In the genomic region with DNA sequence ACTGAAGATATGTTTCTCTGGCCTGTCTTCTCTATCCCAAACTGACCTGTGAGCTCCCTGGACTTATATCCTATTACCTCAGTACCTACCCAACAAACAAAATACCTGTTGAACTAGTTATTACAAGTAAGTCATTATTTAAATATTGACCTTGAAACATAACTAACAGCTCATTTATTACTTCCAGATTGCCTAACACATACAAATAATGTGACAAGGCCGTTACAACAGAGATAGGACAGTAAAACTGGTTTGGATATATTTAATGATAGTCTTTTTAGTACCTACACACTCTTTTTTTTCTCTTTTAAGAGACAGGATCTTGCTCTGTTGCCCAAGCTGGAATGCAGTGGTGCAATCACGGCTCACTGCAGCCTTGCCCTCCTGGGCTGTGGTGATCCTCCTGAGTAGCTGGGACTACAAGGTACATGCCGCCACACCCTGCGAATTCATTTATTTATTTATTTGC, we compare ENCODE assay signal across 24 cellular contexts.
DNase-seq lines count a peak whose midpoint lies in the region; ATAC-seq and TF ChIP-seq lines count a peak whose summit lies in the region.
"Had no signal": no experiment of that assay in that cellular context is flagged by ENCODE, and none has a peak within 500 bp of the region (broad histone marks: within the 10 kb centered on the region; RNA-seq: fewer than 3 reads in every experiment).

No MANE protein-coding gene starts in this region.

- peak in 1 of 2 donors; percentile 16 for TF ChIP-seq RAD21 in liver (IDR thresholded peaks at IDR 0.05)

- intact Hi-C loops in upper lobe of right lung (cut with DNase I) = no loop called here

- H3K4me1 ChIP-seq in liver (ENCODE audit: control insufficient read depth in 4 of 4, insufficient read depth in 4 of 4, low read length in 3 of 4) (peaks cover 0 to 3% (median 0%) of the 10 kb centered on the region in 4 donors), upper lobe of right lung (no peaks in the 10 kb centered on the region)
- H3K4me1 ChIP-seq: right atrium auricular region, testis had no signal

- H3K27ac ChIP-seq in VCaP (peak overlapping the region; percentile 63), liver (ENCODE audit: low read depth in 1 of 2, low read length in 2 of 2) (no peak overlapping the region), upper lobe of right lung (no peak overlapping the region)
- H3K27ac ChIP-seq: right atrium auricular region, testis had no signal

- TF ChIP-seq CTCF in VCaP (conservative IDR thresholded peaks at IDR 0.05) (no peak), liver (IDR thresholded peaks at IDR 0.05; ENCODE audit: low read depth, low read length, missing input control) (no peak), upper lobe of right lung (IDR thresholded peaks at IDR 0.05) (no peak)

- peak; percentile 35 for ATAC-seq in upper lobe of right lung
- ATAC-seq in GM21528 (IDR thresholded peaks at IDR 0.05; ENCODE audit: low FRiP score, unreplicated experiment) = no peak
- ATAC-seq in HG03432 (IDR thresholded peaks at IDR 0.05; ENCODE audit: unreplicated experiment) = no peak
- ATAC-seq: natural killer cell treated with Interleukin-12 subunit alpha and Interleukin-12 subunit beta and Interleukin-15 and Interleukin-18, amount 100 ng/mL, for 72 hours; stimulated activated memory B cell treated with anti-CD40 and anti-IgM and Interleukin-4, amounts not matched to agents 10 μg/mL and 1 μg/mL and 100 μg/mL, for 72 hours had no signal

- H3K27me3 ChIP-seq in liver (ENCODE audit: control insufficient read depth in 4 of 4, insufficient read depth in 4 of 4, low read length in 3 of 4) = no peaks in the 10 kb centered on the region
- H3K27me3 ChIP-seq in upper lobe of right lung = no peaks in the 10 kb centered on the region
- H3K27me3 ChIP-seq: right atrium auricular region, testis had no signal

- no peak overlapping the region for H3K9ac ChIP-seq in liver (ENCODE audit: low read depth in 1 of 2, low read length in 2 of 2)

- no peaks in the 10 kb centered on the region for H3K9me3 ChIP-seq in liver (ENCODE audit: control insufficient read depth in 4 of 4, low read length in 3 of 4)
- no peaks in the 10 kb centered on the region for H3K9me3 ChIP-seq in upper lobe of right lung
- H3K9me3 ChIP-seq: right atrium auricular region, testis had no signal

- 73% methylated on average over 4 of the region's 4 CpGs for WGBS in liver

- H3K4me3 ChIP-seq in liver (ENCODE audit: low read depth in 1 of 3, low read length in 3 of 3) (no peak overlapping the region), upper lobe of right lung (no peak overlapping the region)
- H3K4me3 ChIP-seq: right atrium auricular region, testis had no signal

- DNase-seq in HT-29 (ENCODE audit: low spot score) = peak; percentile 72
- DNase-seq in upper lobe of right lung = no peak
- DNase-seq in NCI-H446 treated with DMSO at 0.1 percent for 48 hours (lab: John Stamatoyannopoulos, UW) = no peak
- DNase-seq: activated CD4-positive, alpha-beta T cell treated with anti-CD3 and anti-CD28 coated beads, Interleukin-2, amount 50 U/mL, for 48 hours; activated CD8-positive, alpha-beta memory T cell treated with anti-CD3 and anti-CD28 coated beads, Interleukin-2, amount 50 U/mL, for 48 hours; activated effector memory CD4-positive, alpha-beta T cell treated with anti-CD3 and anti-CD28 coated beads, Interleukin-2, amount 50 U/mL, for 16 hours; CD8-positive, alpha-beta memory T cell; DMS79; effector CD4-positive, alpha-beta T cell; erythroblast; foreskin melanocyte; midbrain; NCI-H1092 treated with DMSO at 0.1 percent for 48 hours; NCI-H1930; stimulated activated CD4-positive, alpha-beta T cell treated with anti-CD3 and anti-CD28 coated beads, Interleukin-4, amount 100 ng/mL, for 1 hour; T-helper 9 cell; testis had no signal

- peaks cover 0 to 3% (median 0%) of the 10 kb centered on the region in 4 donors for H3K36me3 ChIP-seq in liver (ENCODE audit: control insufficient read depth in 4 of 4, insufficient read depth in 3 of 4, low read depth in 1 of 4, low read length in 3 of 4)
- peaks cover 5% of the 10 kb centered on the region for H3K36me3 ChIP-seq in upper lobe of right lung
- H3K36me3 ChIP-seq: right atrium auricular region had no signal

TF ChIP-seq in liver, 16 proteins besides CTCF, POLR2A, EP300 and RAD21:
- no peak for TF ChIP-seq YY1 (IDR thresholded peaks at IDR 0.05)
- TF ChIP-seq HNF4G (IDR thresholded peaks at IDR 0.05) = no peak
- TF ChIP-seq FOXA2 (IDR thresholded peaks at IDR 0.05) = no peak
- no peak for TF ChIP-seq NR2F2 (IDR thresholded peaks at IDR 0.05)
- TF ChIP-seq, protein P1, sequence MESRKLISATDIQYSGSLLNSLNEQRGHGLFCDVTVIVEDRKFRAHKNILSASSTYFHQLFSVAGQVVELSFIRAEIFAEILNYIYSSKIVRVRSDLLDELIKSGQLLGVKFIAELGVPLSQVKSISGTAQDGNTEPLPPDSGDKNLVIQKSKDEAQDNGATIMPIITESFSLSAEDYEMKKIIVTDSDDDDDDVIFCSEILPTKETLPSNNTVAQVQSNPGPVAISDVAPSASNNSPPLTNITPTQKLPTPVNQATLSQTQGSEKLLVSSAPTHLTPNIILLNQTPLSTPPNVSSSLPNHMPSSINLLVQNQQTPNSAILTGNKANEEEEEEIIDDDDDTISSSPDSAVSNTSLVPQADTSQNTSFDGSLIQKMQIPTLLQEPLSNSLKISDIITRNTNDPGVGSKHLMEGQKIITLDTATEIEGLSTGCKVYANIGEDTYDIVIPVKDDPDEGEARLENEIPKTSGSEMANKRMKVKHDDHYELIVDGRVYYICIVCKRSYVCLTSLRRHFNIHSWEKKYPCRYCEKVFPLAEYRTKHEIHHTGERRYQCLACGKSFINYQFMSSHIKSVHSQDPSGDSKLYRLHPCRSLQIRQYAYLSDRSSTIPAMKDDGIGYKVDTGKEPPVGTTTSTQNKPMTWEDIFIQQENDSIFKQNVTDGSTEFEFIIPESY (IDR thresholded peaks at IDR 0.05) = no peak
- TF ChIP-seq, protein P2, sequence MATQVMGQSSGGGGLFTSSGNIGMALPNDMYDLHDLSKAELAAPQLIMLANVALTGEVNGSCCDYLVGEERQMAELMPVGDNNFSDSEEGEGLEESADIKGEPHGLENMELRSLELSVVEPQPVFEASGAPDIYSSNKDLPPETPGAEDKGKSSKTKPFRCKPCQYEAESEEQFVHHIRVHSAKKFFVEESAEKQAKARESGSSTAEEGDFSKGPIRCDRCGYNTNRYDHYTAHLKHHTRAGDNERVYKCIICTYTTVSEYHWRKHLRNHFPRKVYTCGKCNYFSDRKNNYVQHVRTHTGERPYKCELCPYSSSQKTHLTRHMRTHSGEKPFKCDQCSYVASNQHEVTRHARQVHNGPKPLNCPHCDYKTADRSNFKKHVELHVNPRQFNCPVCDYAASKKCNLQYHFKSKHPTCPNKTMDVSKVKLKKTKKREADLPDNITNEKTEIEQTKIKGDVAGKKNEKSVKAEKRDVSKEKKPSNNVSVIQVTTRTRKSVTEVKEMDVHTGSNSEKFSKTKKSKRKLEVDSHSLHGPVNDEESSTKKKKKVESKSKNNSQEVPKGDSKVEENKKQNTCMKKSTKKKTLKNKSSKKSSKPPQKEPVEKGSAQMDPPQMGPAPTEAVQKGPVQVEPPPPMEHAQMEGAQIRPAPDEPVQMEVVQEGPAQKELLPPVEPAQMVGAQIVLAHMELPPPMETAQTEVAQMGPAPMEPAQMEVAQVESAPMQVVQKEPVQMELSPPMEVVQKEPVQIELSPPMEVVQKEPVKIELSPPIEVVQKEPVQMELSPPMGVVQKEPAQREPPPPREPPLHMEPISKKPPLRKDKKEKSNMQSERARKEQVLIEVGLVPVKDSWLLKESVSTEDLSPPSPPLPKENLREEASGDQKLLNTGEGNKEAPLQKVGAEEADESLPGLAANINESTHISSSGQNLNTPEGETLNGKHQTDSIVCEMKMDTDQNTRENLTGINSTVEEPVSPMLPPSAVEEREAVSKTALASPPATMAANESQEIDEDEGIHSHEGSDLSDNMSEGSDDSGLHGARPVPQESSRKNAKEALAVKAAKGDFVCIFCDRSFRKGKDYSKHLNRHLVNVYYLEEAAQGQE (IDR thresholded peaks at IDR 0.05) = no peak
- TF ChIP-seq, protein P3, sequence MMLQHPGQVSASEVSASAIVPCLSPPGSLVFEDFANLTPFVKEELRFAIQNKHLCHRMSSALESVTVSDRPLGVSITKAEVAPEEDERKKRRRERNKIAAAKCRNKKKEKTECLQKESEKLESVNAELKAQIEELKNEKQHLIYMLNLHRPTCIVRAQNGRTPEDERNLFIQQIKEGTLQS (IDR thresholded peaks at IDR 0.05) = no peak
- no peak for TF ChIP-seq EGR1 (IDR thresholded peaks at IDR 0.05; ENCODE audit: low read depth in 2 of 2)
- TF ChIP-seq GABPA (IDR thresholded peaks at IDR 0.05 in 1 of 2, conservative IDR thresholded peaks at IDR 0.05 in 1 of 2) = no peak
- TF ChIP-seq FOXA1 (IDR thresholded peaks at IDR 0.05) = no peak
- TF ChIP-seq JUND (IDR thresholded peaks at IDR 0.05) = no peak
- TF ChIP-seq SP1 (IDR thresholded peaks at IDR 0.05) = peak; percentile 35
- TF ChIP-seq TAF1 (conservative IDR thresholded peaks at IDR 0.05) = no peak
- peak in 1 of 2 donors; percentile 38 for TF ChIP-seq RXRA (IDR thresholded peaks at IDR 0.05)
- no peak for TF ChIP-seq MAX (IDR thresholded peaks at IDR 0.05)
- peak; percentile 41 to 42 for TF ChIP-seq HNF4A (conservative IDR thresholded peaks at IDR 0.05)
